Comparison of ENCODE assay signal across 17 cellular contexts in the genomic region with DNA sequence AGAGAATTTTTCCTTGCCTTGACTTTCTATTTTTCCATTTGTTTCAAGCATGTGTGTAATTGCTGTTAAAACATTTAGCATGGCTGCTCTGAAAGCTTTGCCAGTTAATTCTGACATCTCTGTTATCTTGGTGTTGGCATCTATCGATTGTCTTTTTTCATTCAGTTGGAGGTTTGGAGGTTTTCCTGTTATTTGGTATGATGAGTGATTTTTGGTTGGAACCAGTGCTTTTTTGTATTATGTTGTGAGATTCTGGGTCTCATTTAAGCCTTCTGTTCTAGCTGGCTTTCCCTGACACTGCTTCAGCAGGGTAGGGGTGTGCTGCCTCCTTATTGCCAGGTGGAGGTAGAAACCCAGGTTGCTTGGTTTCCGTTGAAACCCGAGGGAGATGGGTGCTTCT. TPM values are rescaled to one million over a fixed set of nuclear protein-coding genes. Genes with fewer than 3 reads are reported as not detected.
A peak's percentile ranks its signal among the peaks of the same experiment; 100 is the strongest.
DNase-seq lines count a peak whose midpoint lies in the region; ATAC-seq and TF ChIP-seq lines count a peak whose summit lies in the region.
"Had no signal": no experiment of that assay in that cellular context is flagged by ENCODE, and none has a peak within 500 bp of the region (broad histone marks: within the 10 kb centered on the region; RNA-seq: fewer than 3 reads in every experiment).

No MANE protein-coding gene starts in this region.

- H3K9me3 Mint-ChIP-seq in activated CD8-positive, alpha-beta T cell treated with anti-CD3 and anti-CD28 coated beads, Interleukin-2, amount 10 ng/mL, durations not matched to agents 7 days and 5 days (ENCODE audit: insufficient read depth) = no peaks in the 10 kb centered on the region
- H3K9me3 Mint-ChIP-seq in activated CD8-positive, alpha-beta T cell treated with anti-CD3 and anti-CD28 coated beads for 36 hours = no peaks in the 10 kb centered on the region
- no peaks in the 10 kb centered on the region for H3K9me3 Mint-ChIP-seq in T-helper 2 cell treated with Interferon-gamma antibody and Interleukin-4, amounts not matched to agents 5 μg/mL and 100 μg/mL, for 36 hours
- H3K9me3 Mint-ChIP-seq in stimulated activated effector memory CD8-positive, alpha-beta T cell treated with anti-CD3 and anti-CD28 coated beads, Interleukin-12 subunit alpha, Interleukin-12 subunit beta, amount 100 ng/mL, for 72 hours = no peaks in the 10 kb centered on the region
- no peaks in the 10 kb centered on the region for H3K9me3 Mint-ChIP-seq in Calu3 (ENCODE audit: low read depth, unreplicated experiment)
- H3K9me3 Mint-ChIP-seq: CD8-positive, alpha-beta memory T cell; GM23338; HFFc6 had no signal

- intact Hi-C loops in activated CD8-positive, alpha-beta T cell treated with anti-CD3 and anti-CD28 coated beads for 36 hours (cut with micrococcal nuclease) = no loop called here
- intact Hi-C loops in Calu3 (cut with micrococcal nuclease; ENCODE audit: unreplicated experiment) = no loop called here

- no peak for DNase-seq in activated CD8-positive, alpha-beta T cell treated with anti-CD3 and anti-CD28 coated beads, Interleukin-2, amount 10 ng/mL, durations not matched to agents 7 days and 5 days
- no peak for DNase-seq in activated CD8-positive, alpha-beta T cell treated with anti-CD3 and anti-CD28 coated beads for 36 hours
- no peak for DNase-seq in T-helper 2 cell treated with Interferon-gamma antibody and Interleukin-4, amounts not matched to agents 5 μg/mL and 100 μg/mL, for 36 hours (ENCODE audit: low spot score)
- DNase-seq in stimulated activated effector memory CD8-positive, alpha-beta T cell treated with anti-CD3 and anti-CD28 coated beads, Interleukin-12 subunit alpha, Interleukin-12 subunit beta, amount 100 ng/mL, for 72 hours (ENCODE audit: low spot score in 2 of 2) = no peak
- DNase-seq in Calu3 = no peak
- DNase-seq: C1 segment of cervical spinal cord; CD4-positive, CD25-positive, alpha-beta regulatory T cell; CD8-positive, alpha-beta memory T cell; COR-L47; GDM1; H7; HFFc6; IMR-90 had no signal

- BruUV-seq in Calu3 (replicated peaks; lab: Mats Ljungman, UMichigan) = no TSS peak

- no peak for TF ChIP-seq CTCF in activated CD8-positive, alpha-beta T cell treated with anti-CD3 and anti-CD28 coated beads for 36 hours (IDR thresholded peaks at IDR 0.05)
- no peak for TF ChIP-seq CTCF in Calu3 (IDR thresholded peaks at IDR 0.05; ENCODE audit: unreplicated experiment)

- POLR2A ChIA-PET in activated CD8-positive, alpha-beta T cell treated with anti-CD3 and anti-CD28 coated beads, Interleukin-2, amount 10 ng/mL, durations not matched to agents 7 days and 5 days (lab: Charles Lee) = no interaction called here
- POLR2A ChIA-PET in activated CD8-positive, alpha-beta T cell treated with anti-CD3 and anti-CD28 coated beads for 36 hours (lab: Charles Lee) = no interaction called here

- peaks cover 18% of the 10 kb centered on the region for H3K4me1 Mint-ChIP-seq in activated CD8-positive, alpha-beta T cell treated with anti-CD3 and anti-CD28 coated beads, Interleukin-2, amount 10 ng/mL, durations not matched to agents 7 days and 5 days (ENCODE audit: low read depth)
- peaks cover 4% of the 10 kb centered on the region for H3K4me1 Mint-ChIP-seq in activated CD8-positive, alpha-beta T cell treated with anti-CD3 and anti-CD28 coated beads for 36 hours (ENCODE audit: low read depth)
- H3K4me1 Mint-ChIP-seq in T-helper 2 cell treated with Interferon-gamma antibody and Interleukin-4, amounts not matched to agents 5 μg/mL and 100 μg/mL, for 36 hours (ENCODE audit: low read depth) = peaks cover 18% of the 10 kb centered on the region
- H3K4me1 Mint-ChIP-seq in stimulated activated effector memory CD8-positive, alpha-beta T cell treated with anti-CD3 and anti-CD28 coated beads, Interleukin-12 subunit alpha, Interleukin-12 subunit beta, amount 100 ng/mL, for 72 hours = peaks cover 5% of the 10 kb centered on the region
- H3K4me1 Mint-ChIP-seq in Calu3 (ENCODE audit: low read depth, unreplicated experiment) = no peaks in the 10 kb centered on the region
- H3K4me1 Mint-ChIP-seq: B cell, GM23338 had no signal

- CTCF ChIA-PET in activated CD8-positive, alpha-beta T cell treated with anti-CD3 and anti-CD28 coated beads, Interleukin-2, amount 10 ng/mL, durations not matched to agents 7 days and 5 days (lab: Charles Lee) = no interaction called here
- CTCF ChIA-PET in activated CD8-positive, alpha-beta T cell treated with anti-CD3 and anti-CD28 coated beads for 36 hours (lab: Charles Lee) = interaction anchor here (0.8 kb wide), 1 partner anchor 12 kb away, joined by 3 read pairs; no protein-coding TSS in a partner anchor
- CTCF ChIA-PET in Calu3 (lab: Charles Lee) = no interaction called here

- peaks cover 19% of the 10 kb centered on the region for H3K36me3 Mint-ChIP-seq in activated CD8-positive, alpha-beta T cell treated with anti-CD3 and anti-CD28 coated beads, Interleukin-2, amount 10 ng/mL, durations not matched to agents 7 days and 5 days (ENCODE audit: low read depth)
- peaks cover 16% of the 10 kb centered on the region for H3K36me3 Mint-ChIP-seq in activated CD8-positive, alpha-beta T cell treated with anti-CD3 and anti-CD28 coated beads for 36 hours (ENCODE audit: low read depth)
- peaks cover 24% of the 10 kb centered on the region for H3K36me3 Mint-ChIP-seq in T-helper 2 cell treated with Interferon-gamma antibody and Interleukin-4, amounts not matched to agents 5 μg/mL and 100 μg/mL, for 36 hours (ENCODE audit: low read depth)
- peaks cover 6% of the 10 kb centered on the region for H3K36me3 Mint-ChIP-seq in stimulated activated effector memory CD8-positive, alpha-beta T cell treated with anti-CD3 and anti-CD28 coated beads, Interleukin-12 subunit alpha, Interleukin-12 subunit beta, amount 100 ng/mL, for 72 hours
- H3K36me3 Mint-ChIP-seq in Calu3 (ENCODE audit: insufficient read depth, unreplicated experiment) = no peaks in the 10 kb centered on the region

- H3K27ac Mint-ChIP-seq in activated CD8-positive, alpha-beta T cell treated with anti-CD3 and anti-CD28 coated beads, Interleukin-2, amount 10 ng/mL, durations not matched to agents 7 days and 5 days = peak overlapping the region; percentile 57
- no peak overlapping the region for H3K27ac Mint-ChIP-seq in activated CD8-positive, alpha-beta T cell treated with anti-CD3 and anti-CD28 coated beads for 36 hours
- H3K27ac Mint-ChIP-seq in T-helper 2 cell treated with Interferon-gamma antibody and Interleukin-4, amounts not matched to agents 5 μg/mL and 100 μg/mL, for 36 hours = peak overlapping the region; percentile 74
- H3K27ac Mint-ChIP-seq in stimulated activated effector memory CD8-positive, alpha-beta T cell treated with anti-CD3 and anti-CD28 coated beads, Interleukin-12 subunit alpha, Interleukin-12 subunit beta, amount 100 ng/mL, for 72 hours = peak overlapping the region; percentile 38
- H3K27ac Mint-ChIP-seq in Calu3 (ENCODE audit: unreplicated experiment) = no peak overlapping the region
- H3K27ac Mint-ChIP-seq: B cell, GM23338, HFFc6 had no signal

- no peak overlapping the region for H3K4me3 Mint-ChIP-seq in activated CD8-positive, alpha-beta T cell treated with anti-CD3 and anti-CD28 coated beads, Interleukin-2, amount 10 ng/mL, durations not matched to agents 7 days and 5 days
- no peak overlapping the region for H3K4me3 Mint-ChIP-seq in activated CD8-positive, alpha-beta T cell treated with anti-CD3 and anti-CD28 coated beads for 36 hours
- H3K4me3 Mint-ChIP-seq in T-helper 2 cell treated with Interferon-gamma antibody and Interleukin-4, amounts not matched to agents 5 μg/mL and 100 μg/mL, for 36 hours = peak overlapping the region; percentile 24
- H3K4me3 Mint-ChIP-seq in stimulated activated effector memory CD8-positive, alpha-beta T cell treated with anti-CD3 and anti-CD28 coated beads, Interleukin-12 subunit alpha, Interleukin-12 subunit beta, amount 100 ng/mL, for 72 hours = no peak overlapping the region
- no peak overlapping the region for H3K4me3 Mint-ChIP-seq in Calu3 (ENCODE audit: low read depth, unreplicated experiment)
- H3K4me3 Mint-ChIP-seq: B cell; CD4-positive, CD25-positive, alpha-beta regulatory T cell; CD8-positive, alpha-beta memory T cell; GM23338; HFFc6 had no signal

- no peaks in the 10 kb centered on the region for H3K27me3 Mint-ChIP-seq in activated CD8-positive, alpha-beta T cell treated with anti-CD3 and anti-CD28 coated beads, Interleukin-2, amount 10 ng/mL, durations not matched to agents 7 days and 5 days (ENCODE audit: low read depth)
- no peaks in the 10 kb centered on the region for H3K27me3 Mint-ChIP-seq in activated CD8-positive, alpha-beta T cell treated with anti-CD3 and anti-CD28 coated beads for 36 hours
- no peaks in the 10 kb centered on the region for H3K27me3 Mint-ChIP-seq in T-helper 2 cell treated with Interferon-gamma antibody and Interleukin-4, amounts not matched to agents 5 μg/mL and 100 μg/mL, for 36 hours (ENCODE audit: low read depth)
- H3K27me3 Mint-ChIP-seq in Calu3 (ENCODE audit: unreplicated experiment) = no peaks in the 10 kb centered on the region
- H3K27me3 Mint-ChIP-seq: B cell; CD4-positive, CD25-positive, alpha-beta regulatory T cell; CD8-positive, alpha-beta memory T cell had no signal

- ATAC-seq in activated CD8-positive, alpha-beta T cell treated with anti-CD3 and anti-CD28 coated beads, Interleukin-2, amount 10 ng/mL, durations not matched to agents 7 days and 5 days = no peak
- no peak for ATAC-seq in activated CD8-positive, alpha-beta T cell treated with anti-CD3 and anti-CD28 coated beads for 36 hours
- ATAC-seq in stimulated activated effector memory CD8-positive, alpha-beta T cell treated with anti-CD3 and anti-CD28 coated beads, Interleukin-12 subunit alpha, Interleukin-12 subunit beta, amount 100 ng/mL, for 72 hours = no peak
- no peak for ATAC-seq in HG03196 (IDR thresholded peaks at IDR 0.05; ENCODE audit: unreplicated experiment)
- ATAC-seq: GM23338, HCT116 had no signal

RNA-seq across cellular contexts. Expression of a gene that starts 40.9 kb away (rescaled TPM):
- 100 to 1,000 TPM in 1 of 2 experiments, 10 to 100 TPM in 1; 96.2 to 102 TPM for total RNA-seq in activated CD8-positive, alpha-beta T cell treated with anti-CD3 and anti-CD28 coated beads, Interleukin-2, amount 10 ng/mL, durations not matched to agents 7 days and 5 days
- 100 to 1,000 TPM; 107 to 109 TPM for total RNA-seq in activated CD8-positive, alpha-beta T cell treated with anti-CD3 and anti-CD28 coated beads for 36 hours
- 46.9 and 58.0 TPM in 2 replicates for total RNA-seq in Calu3 (2022)

RNA-seq across cellular contexts. Expression of a gene that starts 41.2 kb away (rescaled TPM):
- total RNA-seq in activated CD8-positive, alpha-beta T cell treated with anti-CD3 and anti-CD28 coated beads, Interleukin-2, amount 10 ng/mL, durations not matched to agents 7 days and 5 days = 10 to 100 TPM; 20.1 to 20.3 TPM
- total RNA-seq in activated CD8-positive, alpha-beta T cell treated with anti-CD3 and anti-CD28 coated beads for 36 hours = 10 to 100 TPM; 23.0 to 23.4 TPM
- 15.5 and 17.2 TPM in 2 replicates for total RNA-seq in Calu3 (2022)

Comparison
In these comparisons a context has a peak if more than half of its experiments do, and no peak if none do; other contexts are left out.
1. H3K27ac Mint-ChIP-seq: peak in activated CD8-positive, alpha-beta T cell treated with anti-CD3 and anti-CD28 coated beads, Interleukin-2, amount 10 ng/mL, durations not matched to agents 7 days and 5 days (single experiment), T-helper 2 cell treated with Interferon-gamma antibody and Interleukin-4, amounts not matched to agents 5 μg/mL and 100 μg/mL, for 36 hours (single experiment) and stimulated activated effector memory CD8-positive, alpha-beta T cell treated with anti-CD3 and anti-CD28 coated beads, Interleukin-12 subunit alpha, Interleukin-12 subunit beta, amount 100 ng/mL, for 72 hours (single experiment); none in activated CD8-positive, alpha-beta T cell treated with anti-CD3 and anti-CD28 coated beads for 36 hours (single experiment) and Calu3 (single experiment).